In the genomic region with DNA sequence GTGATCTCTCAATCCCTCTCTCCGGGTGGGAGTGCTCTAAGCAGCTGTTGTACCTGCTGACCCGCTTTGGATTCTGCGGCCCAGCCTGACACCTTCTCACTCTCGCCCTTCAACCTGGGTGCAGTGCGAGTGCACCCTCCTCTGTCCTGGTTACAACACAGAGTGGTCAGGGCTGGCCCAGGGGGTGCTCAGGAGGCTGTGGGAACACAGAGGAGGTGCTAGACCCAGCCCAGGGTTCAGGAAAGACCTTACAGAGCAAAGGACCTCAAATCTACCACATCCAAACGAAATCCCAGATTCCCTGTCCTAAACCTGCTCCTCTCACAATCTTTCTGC, we compare ENCODE assay signal across 9 cellular contexts. TPM values are rescaled to one million over a fixed set of nuclear protein-coding genes. Genes with fewer than 3 reads are reported as not detected.
DNase-seq lines count a peak whose midpoint lies in the region; ATAC-seq, FAIRE-seq and TF ChIP-seq lines count a peak whose summit lies in the region.
"Had no signal": no experiment of that assay in that cellular context is flagged by ENCODE, and none has a peak within 500 bp of the region (broad histone marks: within the 10 kb centered on the region; RNA-seq: fewer than 3 reads in every experiment).

No MANE protein-coding gene starts in this region.

- peak overlapping the region; percentile 89 to 97 (median 95) for H3K27ac Mint-ChIP-seq in brain

- H3K4me1 ChIP-seq in A549, result 0 out of 3 replicates have a peak, but pooled peaks cover 3% of the 10 kb centered on the region
- H3K4me1 ChIP-seq in lower lobe of right lung, result peaks cover 16% of the 10 kb centered on the region
- peaks cover 16% of the 10 kb centered on the region for H3K4me1 ChIP-seq in vagina

- DNase-seq in A549 (ENCODE audit: low read depth in 1 of 2, low spot score in 1 of 2) (no peak), lower lobe of right lung (no peak), vagina (ENCODE audit: extremely low spot score in 2 of 2) (no peak), DMS114 treated with DMSO at 0.1 percent for 48 hours (lab: John Stamatoyannopoulos, UW; ENCODE audit: unreplicated experiment) (no peak), MV-4-11 (lab: John Stamatoyannopoulos, UW) (no peak), RCC 7860 (ENCODE audit: low spot score) (no peak)

- H3K27me3 ChIP-seq in lower lobe of right lung (ENCODE audit: low read depth), result no peaks in the 10 kb centered on the region
- H3K27me3 ChIP-seq in vagina, result no peaks in the 10 kb centered on the region

- POLR2A ChIA-PET in A549 (lab: Yijun Ruan, JAX), result interaction anchor here (1.5 kb wide), 1 partner anchor 24 kb away, joined by 6 read pairs; the partner anchor contains the start of gene ZNF175

- H3K27ac ChIP-seq in A549 (peak overlapping the region; percentile 65 to 82), lower lobe of right lung (no peak overlapping the region), vagina (peak overlapping the region; percentile 45)
- H3K27ac ChIP-seq: epithelial cell of prostate had no signal

- H3K4me1 Mint-ChIP-seq in brain, result peaks cover 31% of the 10 kb centered on the region

- CTCF ChIA-PET in A549 (lab: Yijun Ruan, JAX), result interaction anchor here (0.9 kb wide), 1 partner anchor 173 kb away, joined by 3 read pairs; no protein-coding TSS in a partner anchor

- ATAC-seq in A549 (peak; percentile 69 to 71; a peak in 5 of 6 replicates), HG02885 (IDR thresholded peaks at IDR 0.05; ENCODE audit: poor library complexity, unreplicated experiment) (peak; percentile 7), lower lobe of right lung (peak; percentile 45 to 47)

- peak overlapping the region; percentile 89 to 94 (median 90) for H3K4me3 Mint-ChIP-seq in brain

- no peak for TF ChIP-seq RAD21 in A549 (conservative IDR thresholded peaks at IDR 0.05 in 1 of 2, IDR thresholded peaks at IDR 0.05 in 1 of 2)

- peaks cover 32% of the 10 kb centered on the region for H3K27me3 Mint-ChIP-seq in brain

- peaks cover 11% of the 10 kb centered on the region for H3K36me3 Mint-ChIP-seq in brain

- intact Hi-C loops in lower lobe of right lung (cut with DNase I) (no loop called here), vagina (cut with DNase I) (no loop called here)

- H3K9me3 ChIP-seq in A549 (peaks cover 56% of the 10 kb centered on the region), lower lobe of right lung (no peaks in the 10 kb centered on the region), vagina (no peaks in the 10 kb centered on the region)

- TF ChIP-seq EP300 in A549 (IDR thresholded peaks at IDR 0.05), result no peak

- peak overlapping the region; percentile 78 for H3K4me2 ChIP-seq in A549

- TF ChIP-seq POLR2A in A549 (IDR thresholded peaks at IDR 0.05; ENCODE audit: low read length) (no peak), vagina (IDR thresholded peaks at IDR 0.05) (no peak)

- TF ChIP-seq CTCF in A549 (IDR thresholded peaks at IDR 0.05) (no peak), brain (conservative IDR thresholded peaks at IDR 0.05) (no peak), lower lobe of right lung (IDR thresholded peaks at IDR 0.05) (no peak), vagina (IDR thresholded peaks at IDR 0.05) (no peak)

- no peaks in the 10 kb centered on the region for H3K36me3 ChIP-seq in lower lobe of right lung
- H3K36me3 ChIP-seq in vagina, result no peaks in the 10 kb centered on the region

- no peak for FAIRE-seq in A549 (lab: Jason Lieb, UNC)
- FAIRE-seq in RCC 7860 (lab: Jason Lieb, UNC), result no peak

- peaks cover 0 to 4% (median 0%) of the 10 kb centered on the region in 5 experiments for H3K9me3 Mint-ChIP-seq in brain

- H3K4me3 ChIP-seq in A549, result peak overlapping the region; percentile 68
- H3K4me3 ChIP-seq in lower lobe of right lung, result peak overlapping the region; percentile 79
- peak overlapping the region; percentile 60 to 61 for H3K4me3 ChIP-seq in vagina

- WGBS in A549 (ENCODE audit: missing lambda C conversion rate), result 8% methylated on average over 6 of the region's 6 CpGs

TF ChIP-seq in A549, 52 proteins besides CTCF, POLR2A, EP300 and RAD21:
- TF ChIP-seq ZC3H11A (IDR thresholded peaks at IDR 0.05), result no peak
- TF ChIP-seq TFCP2L1 (CRISPR knock-in tag; IDR thresholded peaks at IDR 0.05), result no peak
- no peak for TF ChIP-seq CBX8 (IDR thresholded peaks at IDR 0.05)
- no peak for TF ChIP-seq ZNF302 (CRISPR knock-in tag; IDR thresholded peaks at IDR 0.05)
- peak; percentile 11; the same call in 1 of the 2 replicates for TF ChIP-seq PHF8 (IDR thresholded peaks at IDR 0.05; ENCODE audit: borderline replicate concordance, low read depth)
- TF ChIP-seq JUNB (IDR thresholded peaks at IDR 0.05), result no peak

RNA-seq across cellular contexts. Expression of gene ZNF175, which starts 23.7 kb away (rescaled TPM):
- 6.4 and 7.5 TPM in 2 replicates for polyA plus RNA-seq in A549 (2011; rRNA removed)
- 1.3 and 1.7 TPM in 2 replicates for polyA plus RNA-seq in A549 (2012; cell fraction: cytosol; rRNA removed)
- polyA plus RNA-seq in A549 (2012; cell fraction: nucleus; rRNA removed), result 2.2 and 3.7 TPM in 2 replicates
- polyA plus RNA-seq in A549 (2017; fragmentation: RNase III; extraction: RNeasy Plus Mini Kit Qiagen cat#74134 plus additional on column Dnase treatment), result 2.9 to 3.8 TPM (median 3.3 TPM) in 3 replicates
- polyA minus RNA-seq in A549 (2011; rRNA and poly(A)+ RNA removed), result 7.5 and 7.7 TPM in 2 replicates
- 4.9 TPM for polyA plus RNA-seq in brain (ENCODE audit: insufficient read depth, low read depth, low replicate concordance)
- total RNA-seq in lower lobe of right lung, result 17.1 TPM
- total RNA-seq in vagina, result 8.1 TPM

RNA-seq across cellular contexts. Expression of gene SIGLEC5, which starts 35.5 kb away (rescaled TPM):
- polyA plus RNA-seq in A549 (2011; rRNA removed), result not detected in 2 replicates
- polyA plus RNA-seq in A549 (2012; cell fraction: cytosol; rRNA removed), result not detected in 2 replicates
- not detected in 2 replicates for polyA plus RNA-seq in A549 (2012; cell fraction: nucleus; rRNA removed)
- polyA plus RNA-seq in A549 (2017; fragmentation: RNase III; extraction: RNeasy Plus Mini Kit Qiagen cat#74134 plus additional on column Dnase treatment), result not detected in 3 replicates
- polyA minus RNA-seq in A549 (2011; rRNA and poly(A)+ RNA removed), result not detected in 2 replicates
- polyA plus RNA-seq in brain (ENCODE audit: insufficient read depth, low read depth, low replicate concordance), result 0.44 TPM
- 3.1 TPM for total RNA-seq in lower lobe of right lung
- 0.49 TPM for total RNA-seq in vagina

RNA-seq across cellular contexts. Expression of gene SIGLEC14, which starts 51.9 kb away (rescaled TPM):
- polyA plus RNA-seq in A549 (2011; rRNA removed), result 0.03 TPM in 1 of 2 replicates, not detected in the other
- polyA plus RNA-seq in A549 (2012; cell fraction: cytosol; rRNA removed), result 0.04 TPM in 1 of 2 replicates, not detected in the other
- polyA plus RNA-seq in A549 (2012; cell fraction: nucleus; rRNA removed), result 0.04 TPM in 2 replicates
- polyA plus RNA-seq in A549 (2017; fragmentation: RNase III; extraction: RNeasy Plus Mini Kit Qiagen cat#74134 plus additional on column Dnase treatment), result not detected in 3 replicates
- not detected in 2 replicates for polyA minus RNA-seq in A549 (2011; rRNA and poly(A)+ RNA removed)
- 0.34 TPM for polyA plus RNA-seq in brain (ENCODE audit: insufficient read depth, low read depth, low replicate concordance)
- total RNA-seq in lower lobe of right lung, result 20.3 TPM
- total RNA-seq in vagina, result not detected

Comparison
In these comparisons a context has a peak if more than half of its experiments do, and no peak if none do; other contexts are left out.
1. ATAC-seq: peak in every context shown above with its lines; median percentile 70 in A549; 46 in lower lobe of right lung; 7 in HG02885.
2. RNA of gene SIGLEC14, which starts 51.9 kb away (total RNA-seq): 20.3 TPM in lower lobe of right lung (single experiment); not detected in vagina (single experiment); every median in the first group is over 10 times any median in the second.
3. Peak in every context shown above with its lines, with median percentiles within 50 percentile points of each other: H3K4me3 ChIP-seq.